Comparison of ENCODE assay signal across 8 cellular contexts in genomic region chr17:50956750-50957523, GRCh38.
DNase-seq lines count a peak whose midpoint lies in the region; ATAC-seq and TF ChIP-seq lines count a peak whose summit lies in the region.

No MANE protein-coding gene starts in this region.

- peak; percentile 46 for ATAC-seq in omental fat pad (ENCODE audit: low FRiP score)
- no peak for ATAC-seq in HG02840 (IDR thresholded peaks at IDR 0.05; ENCODE audit: low FRiP score, unreplicated experiment)

- H3K4me1 ChIP-seq in tibial nerve, result peaks cover 0 to 42% (median 22%) of the 10 kb centered on the region in 4 donors

- no peak for TF ChIP-seq EP300 in Ishikawa (IDR thresholded peaks at IDR 0.05; ENCODE audit: borderline replicate concordance)
- peak in 1 of 2 donors; percentile 39 for TF ChIP-seq EP300 in tibial nerve (IDR thresholded peaks at IDR 0.05)

- WGBS in tibial nerve, 2 donors, result 38 to 44% methylated on average over 13 of the region's 13 CpGs

- DNase-seq in OCI-M1 (lab: John Stamatoyannopoulos, UW) (peak; percentile 70), fibroblast of peridontal ligament (ENCODE audit: extremely low read depth) (peak; percentile 60), omental fat pad (ENCODE audit: low spot score) (no peak), tibial nerve (ENCODE audit: low spot score in 2 of 2) (peak in 1 of 2 donors; percentile 71)
- DNase-seq in activated T-cell treated with anti-CD3 and anti-CD28 coated beads, Interleukin-2, amount 50 U/mL, for 48 hours, result peak; percentile 72 to 75

- H3K4me3 ChIP-seq in tibial nerve, result no peak overlapping the region

- peak overlapping the region; percentile 22 to 79 (median 34) for H3K27ac ChIP-seq in tibial nerve

- peak; percentile 77 for TF ChIP-seq RAD21 in Ishikawa (IDR thresholded peaks at IDR 0.05; ENCODE audit: low read depth)

- TF ChIP-seq POLR2A in tibial nerve (IDR thresholded peaks at IDR 0.05), result no peak

- H3K36me3 ChIP-seq in tibial nerve, result peaks cover 0 to 7% (median 0%) of the 10 kb centered on the region in 3 donors

- TF ChIP-seq CTCF in GM12873 (IDR thresholded peaks at IDR 0.05; ENCODE audit: insufficient read depth, low read depth, low read length, missing control alignments), result peak; percentile 91
- TF ChIP-seq CTCF in omental fat pad (IDR thresholded peaks at IDR 0.05), result no peak
- TF ChIP-seq CTCF in tibial nerve (IDR thresholded peaks at IDR 0.05), result peak; percentile 60 to 84 (median 70)

- H3K9me3 ChIP-seq in tibial nerve, result no peaks in the 10 kb centered on the region

- H3K27me3 ChIP-seq in tibial nerve, result no peaks in the 10 kb centered on the region

TF ChIP-seq in Ishikawa, 13 proteins besides CTCF, POLR2A, EP300 and RAD21:
- TF ChIP-seq MAX (IDR thresholded peaks at IDR 0.05), result no peak
- peak; percentile 32; the same call in 1 of the 2 replicates for TF ChIP-seq NFIC (IDR thresholded peaks at IDR 0.05)
- no peak for TF ChIP-seq YY1 (IDR thresholded peaks at IDR 0.05; ENCODE audit: low read depth)

Comparison
In these comparisons a context has a peak if more than half of its experiments do, and no peak if none do; other contexts are left out.
1. CTCF ChIP-seq: peak in GM12873 (single experiment) and tibial nerve (5 of 5); none in omental fat pad (0 of 3).